Comparison of ENCODE assay signal across 1 cellular context in the genomic region with DNA sequence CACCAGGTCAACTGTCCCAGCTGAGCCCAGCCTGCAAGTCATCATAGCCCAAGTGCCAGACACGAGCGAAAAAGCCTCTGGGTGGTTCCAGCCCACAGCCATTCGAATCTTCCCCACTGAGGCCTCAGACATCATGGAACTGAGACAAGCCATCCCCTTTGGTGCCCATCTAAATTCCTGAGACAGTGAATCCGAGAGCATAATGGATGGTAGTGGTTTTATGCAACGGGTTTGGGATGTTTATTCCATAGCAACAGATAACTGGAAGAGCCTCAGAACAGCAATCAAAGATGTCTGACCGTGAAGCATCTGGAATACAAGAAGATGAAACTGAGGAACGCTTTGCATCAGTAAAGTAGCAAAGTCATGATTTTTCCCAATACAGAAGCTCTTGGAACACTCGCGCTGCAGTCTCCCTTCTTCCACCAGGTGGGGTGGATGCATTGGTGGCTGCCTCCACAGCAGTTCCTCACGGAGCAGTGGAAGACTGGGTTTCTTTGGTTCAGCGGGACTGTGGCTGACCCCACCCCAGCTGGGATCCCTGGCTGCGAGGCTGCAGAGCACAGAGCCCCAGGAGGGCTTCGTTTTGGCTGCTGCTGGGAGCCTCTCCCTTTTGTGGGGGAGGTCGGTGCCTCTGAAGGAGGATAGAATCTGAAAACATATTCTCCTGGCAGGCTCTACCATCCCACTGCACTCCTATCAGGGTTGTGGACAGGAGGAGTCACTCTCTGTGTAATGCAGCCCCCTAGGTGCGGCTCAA.
A peak's percentile ranks its signal among the peaks of the same experiment; 100 is the strongest.
TF ChIP-seq lines count a peak whose summit lies in the region.

No MANE protein-coding gene starts in this region.

TF ChIP-seq in K562, 482 proteins besides CTCF, POLR2A, EP300 and RAD21 (continued from another document and continues in another):
- TF ChIP-seq, protein P1, sequence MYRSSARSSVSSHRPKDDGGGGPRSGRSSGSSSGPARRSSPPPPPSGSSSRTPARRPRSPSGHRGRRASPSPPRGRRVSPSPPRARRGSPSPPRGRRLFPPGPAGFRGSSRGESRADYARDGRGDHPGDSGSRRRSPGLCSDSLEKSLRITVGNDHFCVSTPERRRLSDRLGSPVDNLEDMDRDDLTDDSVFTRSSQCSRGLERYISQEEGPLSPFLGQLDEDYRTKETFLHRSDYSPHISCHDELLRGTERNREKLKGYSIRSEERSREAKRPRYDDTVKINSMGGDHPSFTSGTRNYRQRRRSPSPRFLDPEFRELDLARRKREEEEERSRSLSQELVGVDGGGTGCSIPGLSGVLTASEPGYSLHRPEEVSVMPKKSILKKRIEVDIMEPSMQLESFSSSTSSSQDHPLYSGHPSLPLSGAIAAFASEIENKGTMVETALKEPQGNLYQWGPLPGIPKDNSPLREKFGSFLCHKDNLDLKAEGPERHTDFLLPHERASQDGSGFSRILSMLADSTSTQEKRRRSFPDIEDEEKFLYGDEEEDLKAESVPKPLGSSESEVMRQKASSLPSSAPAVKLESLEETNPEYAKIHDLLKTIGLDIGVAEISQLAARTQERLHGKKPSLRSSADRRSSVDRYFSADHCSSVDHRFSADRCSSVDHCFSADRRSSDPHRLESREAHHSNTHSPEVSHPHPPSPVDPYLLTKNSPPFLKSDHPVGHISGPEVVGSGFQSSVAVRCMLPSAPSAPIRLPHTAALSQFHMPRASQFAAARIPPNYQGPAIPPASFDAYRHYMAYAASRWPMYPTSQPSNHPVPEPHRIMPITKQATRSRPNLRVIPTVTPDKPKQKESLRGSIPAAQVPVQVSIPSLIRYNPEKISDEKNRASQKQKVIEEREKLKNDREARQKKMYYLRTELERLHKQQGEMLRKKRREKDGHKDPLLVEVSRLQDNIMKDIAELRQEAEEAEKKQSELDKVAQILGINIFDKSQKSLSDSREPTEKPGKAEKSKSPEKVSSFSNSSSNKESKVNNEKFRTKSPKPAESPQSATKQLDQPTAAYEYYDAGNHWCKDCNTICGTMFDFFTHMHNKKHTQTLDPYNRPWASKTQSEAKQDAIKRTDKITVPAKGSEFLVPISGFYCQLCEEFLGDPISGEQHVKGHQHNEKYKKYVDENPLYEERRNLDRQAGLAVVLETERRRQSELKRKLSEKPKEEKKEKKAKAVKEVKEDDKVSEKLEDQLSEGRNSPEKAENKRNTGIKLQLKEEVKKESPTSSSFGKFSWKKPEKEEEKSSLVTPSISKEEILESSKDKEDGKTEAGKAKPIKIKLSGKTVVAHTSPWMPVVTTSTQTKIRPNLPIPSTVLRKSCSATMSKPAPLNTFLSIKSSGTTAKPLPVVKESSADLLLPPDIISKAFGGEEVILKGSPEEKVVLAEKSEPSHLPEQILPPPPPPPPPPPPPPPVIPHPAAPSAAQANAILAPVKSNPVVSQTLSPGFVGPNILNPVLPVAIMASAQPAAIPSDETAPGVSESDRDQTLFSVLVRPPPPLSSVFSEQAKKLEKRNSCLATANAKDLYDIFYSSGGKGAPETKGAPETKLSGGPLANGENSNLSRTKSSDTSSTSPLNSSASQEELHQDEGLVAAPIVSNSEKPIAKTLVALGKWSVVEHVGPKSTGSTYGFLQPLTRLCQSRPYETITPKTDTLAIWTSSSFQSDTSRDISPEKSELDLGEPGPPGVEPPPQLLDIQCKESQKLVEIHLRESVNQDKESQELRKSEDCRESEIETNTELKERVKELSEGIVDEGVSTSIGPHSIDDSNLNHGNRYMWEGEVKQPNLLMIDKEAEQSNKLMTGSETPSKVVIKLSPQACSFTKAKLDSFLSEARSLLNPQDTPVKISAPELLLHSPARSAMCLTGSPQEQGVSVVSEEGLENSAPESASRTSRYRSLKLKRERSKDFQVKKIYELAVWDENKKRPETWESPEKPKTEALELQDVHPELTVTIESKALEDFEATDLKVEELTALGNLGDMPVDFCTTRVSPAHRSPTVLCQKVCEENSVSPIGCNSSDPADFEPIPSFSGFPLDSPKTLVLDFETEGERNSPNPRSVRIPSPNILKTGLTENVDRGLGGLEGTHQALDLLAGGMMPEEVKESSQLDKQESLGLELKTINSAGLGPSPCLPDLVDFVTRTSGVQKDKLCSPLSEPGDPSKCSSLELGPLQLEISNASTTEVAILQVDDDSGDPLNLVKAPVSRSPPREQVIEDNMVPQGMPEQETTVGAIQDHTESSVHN (IDR thresholded peaks at IDR 0.05; ENCODE audit: borderline replicate concordance in 1 of 2, low read depth in 1 of 2), result no peak
- no peak for TF ChIP-seq MTA1 (IDR thresholded peaks at IDR 0.05; ENCODE audit: borderline replicate concordance)
- TF ChIP-seq ZNF175 (CRISPR knock-in tag; IDR thresholded peaks at IDR 0.05; ENCODE audit: low read depth), result no peak
- TF ChIP-seq BACH1 (tag; IDR thresholded peaks at IDR 0.05), result no peak; the same call in 1 of the 2 replicates
- no peak for TF ChIP-seq ZNF311 (CRISPR knock-in tag; IDR thresholded peaks at IDR 0.05)
- no peak for TF ChIP-seq ARID1B (IDR thresholded peaks at IDR 0.05)
- TF ChIP-seq, protein P2, sequence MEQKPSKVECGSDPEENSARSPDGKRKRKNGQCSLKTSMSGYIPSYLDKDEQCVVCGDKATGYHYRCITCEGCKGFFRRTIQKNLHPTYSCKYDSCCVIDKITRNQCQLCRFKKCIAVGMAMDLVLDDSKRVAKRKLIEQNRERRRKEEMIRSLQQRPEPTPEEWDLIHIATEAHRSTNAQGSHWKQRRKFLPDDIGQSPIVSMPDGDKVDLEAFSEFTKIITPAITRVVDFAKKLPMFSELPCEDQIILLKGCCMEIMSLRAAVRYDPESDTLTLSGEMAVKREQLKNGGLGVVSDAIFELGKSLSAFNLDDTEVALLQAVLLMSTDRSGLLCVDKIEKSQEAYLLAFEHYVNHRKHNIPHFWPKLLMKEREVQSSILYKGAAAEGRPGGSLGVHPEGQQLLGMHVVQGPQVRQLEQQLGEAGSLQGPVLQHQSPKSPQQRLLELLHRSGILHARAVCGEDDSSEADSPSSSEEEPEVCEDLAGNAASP (IDR thresholded peaks at IDR 0.05), result no peak
- TF ChIP-seq, protein P3, sequence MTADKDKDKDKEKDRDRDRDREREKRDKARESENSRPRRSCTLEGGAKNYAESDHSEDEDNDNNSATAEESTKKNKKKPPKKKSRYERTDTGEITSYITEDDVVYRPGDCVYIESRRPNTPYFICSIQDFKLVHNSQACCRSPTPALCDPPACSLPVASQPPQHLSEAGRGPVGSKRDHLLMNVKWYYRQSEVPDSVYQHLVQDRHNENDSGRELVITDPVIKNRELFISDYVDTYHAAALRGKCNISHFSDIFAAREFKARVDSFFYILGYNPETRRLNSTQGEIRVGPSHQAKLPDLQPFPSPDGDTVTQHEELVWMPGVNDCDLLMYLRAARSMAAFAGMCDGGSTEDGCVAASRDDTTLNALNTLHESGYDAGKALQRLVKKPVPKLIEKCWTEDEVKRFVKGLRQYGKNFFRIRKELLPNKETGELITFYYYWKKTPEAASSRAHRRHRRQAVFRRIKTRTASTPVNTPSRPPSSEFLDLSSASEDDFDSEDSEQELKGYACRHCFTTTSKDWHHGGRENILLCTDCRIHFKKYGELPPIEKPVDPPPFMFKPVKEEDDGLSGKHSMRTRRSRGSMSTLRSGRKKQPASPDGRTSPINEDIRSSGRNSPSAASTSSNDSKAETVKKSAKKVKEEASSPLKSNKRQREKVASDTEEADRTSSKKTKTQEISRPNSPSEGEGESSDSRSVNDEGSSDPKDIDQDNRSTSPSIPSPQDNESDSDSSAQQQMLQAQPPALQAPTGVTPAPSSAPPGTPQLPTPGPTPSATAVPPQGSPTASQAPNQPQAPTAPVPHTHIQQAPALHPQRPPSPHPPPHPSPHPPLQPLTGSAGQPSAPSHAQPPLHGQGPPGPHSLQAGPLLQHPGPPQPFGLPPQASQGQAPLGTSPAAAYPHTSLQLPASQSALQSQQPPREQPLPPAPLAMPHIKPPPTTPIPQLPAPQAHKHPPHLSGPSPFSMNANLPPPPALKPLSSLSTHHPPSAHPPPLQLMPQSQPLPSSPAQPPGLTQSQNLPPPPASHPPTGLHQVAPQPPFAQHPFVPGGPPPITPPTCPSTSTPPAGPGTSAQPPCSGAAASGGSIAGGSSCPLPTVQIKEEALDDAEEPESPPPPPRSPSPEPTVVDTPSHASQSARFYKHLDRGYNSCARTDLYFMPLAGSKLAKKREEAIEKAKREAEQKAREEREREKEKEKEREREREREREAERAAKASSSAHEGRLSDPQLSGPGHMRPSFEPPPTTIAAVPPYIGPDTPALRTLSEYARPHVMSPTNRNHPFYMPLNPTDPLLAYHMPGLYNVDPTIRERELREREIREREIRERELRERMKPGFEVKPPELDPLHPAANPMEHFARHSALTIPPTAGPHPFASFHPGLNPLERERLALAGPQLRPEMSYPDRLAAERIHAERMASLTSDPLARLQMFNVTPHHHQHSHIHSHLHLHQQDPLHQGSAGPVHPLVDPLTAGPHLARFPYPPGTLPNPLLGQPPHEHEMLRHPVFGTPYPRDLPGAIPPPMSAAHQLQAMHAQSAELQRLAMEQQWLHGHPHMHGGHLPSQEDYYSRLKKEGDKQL (CRISPR knock-in tag; IDR thresholded peaks at IDR 0.05; ENCODE audit: borderline replicate concordance), result no peak
- 0 out of 2 replicates have a peak, but pooled peaks have one; percentile 15 for TF ChIP-seq EP400 (IDR thresholded peaks at IDR 0.05)
- TF ChIP-seq ZC3H4 (CRISPR knock-in tag; IDR thresholded peaks at IDR 0.05; ENCODE audit: borderline replicate concordance), result no peak
- TF ChIP-seq, protein P4, sequence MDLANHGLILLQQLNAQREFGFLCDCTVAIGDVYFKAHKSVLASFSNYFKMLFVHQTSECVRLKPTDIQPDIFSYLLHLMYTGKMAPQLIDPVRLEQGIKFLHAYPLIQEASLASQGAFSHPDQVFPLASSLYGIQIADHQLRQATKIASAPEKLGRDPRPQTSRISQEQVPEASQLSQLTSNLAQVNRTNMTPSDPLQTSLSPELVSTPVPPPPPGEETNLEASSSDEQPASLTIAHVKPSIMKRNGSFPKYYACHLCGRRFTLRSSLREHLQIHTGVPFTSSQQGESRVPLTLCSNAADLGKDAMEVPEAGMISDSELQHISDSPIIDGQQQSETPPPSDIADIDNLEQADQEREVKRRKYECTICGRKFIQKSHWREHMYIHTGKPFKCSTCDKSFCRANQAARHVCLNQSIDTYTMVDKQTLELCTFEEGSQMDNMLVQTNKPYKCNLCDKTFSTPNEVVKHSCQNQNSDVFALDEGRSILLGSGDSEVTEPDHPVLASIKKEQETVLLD (IDR thresholded peaks at IDR 0.05), result no peak
- no peak for TF ChIP-seq ZNF644 (tag; IDR thresholded peaks at IDR 0.05; ENCODE audit: low read depth)
- TF ChIP-seq RCOR1 (IDR thresholded peaks at IDR 0.05; ENCODE audit: borderline replicate concordance in 1 of 2, low read depth in 2 of 2, low read length in 2 of 2), result peak in 1 of 2 experiments; percentile 67; a peak in 2 of 4 replicates
- peak; percentile 89 for TF ChIP-seq C11orf30 (IDR thresholded peaks at IDR 0.05; ENCODE audit: low read depth)
- no peak for TF ChIP-seq CCAR2 (IDR thresholded peaks at IDR 0.05; ENCODE audit: low read depth, low read length)
- no peak for TF ChIP-seq U2AF1 (optimal IDR thresholded peaks at IDR 0.05; ENCODE audit: low read depth, low read length)
- TF ChIP-seq MIER1 (IDR thresholded peaks at IDR 0.05; ENCODE audit: low read depth), result no peak
- TF ChIP-seq ZNF668 (CRISPR knock-in tag; IDR thresholded peaks at IDR 0.05), result no peak
- TF ChIP-seq, protein P5, sequence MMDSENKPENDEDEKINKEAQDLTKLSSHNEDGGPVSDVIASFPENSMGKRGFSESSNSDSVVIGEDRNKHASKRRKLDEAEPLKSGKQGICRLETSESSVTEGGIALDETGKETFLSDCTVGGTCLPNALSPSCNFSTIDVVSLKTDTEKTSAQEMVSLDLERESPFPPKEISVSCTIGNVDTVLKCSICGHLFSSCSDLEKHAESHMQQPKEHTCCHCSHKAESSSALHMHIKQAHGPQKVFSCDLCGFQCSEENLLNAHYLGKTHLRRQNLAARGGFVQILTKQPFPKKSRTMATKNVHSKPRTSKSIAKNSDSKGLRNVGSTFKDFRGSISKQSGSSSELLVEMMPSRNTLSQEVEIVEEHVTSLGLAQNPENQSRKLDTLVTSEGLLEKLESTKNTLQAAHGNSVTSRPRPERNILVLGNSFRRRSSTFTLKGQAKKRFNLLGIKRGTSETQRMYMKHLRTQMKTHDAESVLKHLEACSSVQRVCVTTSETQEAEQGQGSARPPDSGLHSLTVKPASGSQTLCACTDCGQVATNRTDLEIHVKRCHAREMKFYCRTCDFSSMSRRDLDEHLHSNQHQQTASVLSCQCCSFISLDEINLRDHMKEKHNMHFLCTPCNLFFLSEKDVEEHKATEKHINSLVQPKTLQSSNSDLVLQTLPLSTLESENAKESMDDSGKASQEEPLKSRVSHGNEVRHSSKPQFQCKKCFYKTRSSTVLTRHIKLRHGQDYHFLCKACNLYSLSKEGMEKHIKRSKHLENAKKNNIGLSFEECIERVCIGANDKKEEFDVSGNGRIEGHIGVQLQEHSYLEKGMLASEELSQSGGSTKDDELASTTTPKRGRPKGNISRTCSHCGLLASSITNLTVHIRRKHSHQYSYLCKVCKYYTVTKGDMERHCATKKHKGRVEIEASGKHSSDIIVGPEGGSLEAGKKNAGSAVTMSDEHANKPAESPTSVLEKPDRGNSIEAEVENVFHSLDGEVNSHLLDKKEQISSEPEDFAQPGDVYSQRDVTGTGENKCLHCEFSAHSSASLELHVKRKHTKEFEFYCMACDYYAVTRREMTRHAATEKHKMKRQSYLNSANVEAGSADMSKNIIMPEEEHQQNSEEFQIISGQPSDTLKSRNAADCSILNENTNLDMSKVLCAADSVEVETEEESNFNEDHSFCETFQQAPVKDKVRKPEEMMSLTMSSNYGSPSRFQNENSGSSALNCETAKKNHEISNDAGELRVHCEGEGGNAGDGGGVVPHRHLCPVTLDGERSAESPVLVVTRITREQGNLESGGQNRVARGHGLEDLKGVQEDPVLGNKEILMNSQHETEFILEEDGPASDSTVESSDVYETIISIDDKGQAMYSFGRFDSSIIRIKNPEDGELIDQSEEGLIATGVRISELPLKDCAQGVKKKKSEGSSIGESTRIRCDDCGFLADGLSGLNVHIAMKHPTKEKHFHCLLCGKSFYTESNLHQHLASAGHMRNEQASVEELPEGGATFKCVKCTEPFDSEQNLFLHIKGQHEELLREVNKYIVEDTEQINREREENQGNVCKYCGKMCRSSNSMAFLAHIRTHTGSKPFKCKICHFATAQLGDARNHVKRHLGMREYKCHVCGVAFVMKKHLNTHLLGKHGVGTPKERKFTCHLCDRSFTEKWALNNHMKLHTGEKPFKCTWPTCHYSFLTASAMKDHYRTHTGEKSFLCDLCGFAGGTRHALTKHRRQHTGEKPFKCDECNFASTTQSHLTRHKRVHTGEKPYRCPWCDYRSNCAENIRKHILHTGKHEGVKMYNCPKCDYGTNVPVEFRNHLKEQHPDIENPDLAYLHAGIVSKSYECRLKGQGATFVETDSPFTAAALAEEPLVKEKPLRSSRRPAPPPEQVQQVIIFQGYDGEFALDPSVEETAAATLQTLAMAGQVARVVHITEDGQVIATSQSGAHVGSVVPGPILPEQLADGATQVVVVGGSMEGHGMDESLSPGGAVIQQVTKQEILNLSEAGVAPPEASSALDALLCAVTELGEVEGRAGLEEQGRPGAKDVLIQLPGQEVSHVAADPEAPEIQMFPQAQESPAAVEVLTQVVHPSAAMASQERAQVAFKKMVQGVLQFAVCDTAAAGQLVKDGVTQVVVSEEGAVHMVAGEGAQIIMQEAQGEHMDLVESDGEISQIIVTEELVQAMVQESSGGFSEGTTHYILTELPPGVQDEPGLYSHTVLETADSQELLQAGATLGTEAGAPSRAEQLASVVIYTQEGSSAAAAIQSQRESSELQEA (IDR thresholded peaks at IDR 0.05; ENCODE audit: low read depth), result no peak
- no peak for TF ChIP-seq EGR1 (conservative IDR thresholded peaks at IDR 0.05)
- no peak for TF ChIP-seq MTA2 (IDR thresholded peaks at IDR 0.05; ENCODE audit: low read depth)
- TF ChIP-seq FOSL1 (tag; conservative IDR thresholded peaks at IDR 0.05), result no peak
